Comparison of ENCODE assay signal across 8 cellular contexts in genomic region chr3:172201136-172201989, GRCh38.
DNase-seq lines count a peak whose midpoint lies in the region; ATAC-seq lines count a peak whose summit lies in the region.

No MANE protein-coding gene starts in this region.

- ATAC-seq in GM21515 (IDR thresholded peaks at IDR 0.05; ENCODE audit: unreplicated experiment), result no peak
- no peak for ATAC-seq in GM19328 (IDR thresholded peaks at IDR 0.05; ENCODE audit: unreplicated experiment)

- peak overlapping the region; percentile 39 for H3K4me3 ChIP-seq in ACC112 (ENCODE audit: low read depth, low read length)

- H3K4me1 ChIP-seq in ACC112 (ENCODE audit: control insufficient read depth, insufficient read depth, low read length, unreplicated experiment), result peaks cover 60% of the 10 kb centered on the region

- H3K79me2 ChIP-seq in ACC112 (ENCODE audit: control insufficient read depth, insufficient read depth, low read length, unreplicated experiment), result peaks cover 82% of the 10 kb centered on the region

- peak overlapping the region; percentile 99 for H3K27ac ChIP-seq in ACC112 (ENCODE audit: low read depth, low read length)

- DNase-seq in NCI-H2107 (lab: John Stamatoyannopoulos, UW) (peak; percentile 75), cerebellar cortex (ENCODE audit: low spot score) (peak; percentile 69), medulla oblongata (ENCODE audit: extremely low spot score) (peak; percentile 33)
- no peak for DNase-seq in activated naive CD4-positive, alpha-beta T cell treated with Interleukin-2 at 50 U/mL for 16 hours
- no peak for DNase-seq in activated naive CD4-positive, alpha-beta T cell treated with anti-CD3 and anti-CD28 coated beads, Interleukin-2, amount 50 U/mL, for 16 hours

- H3K27me3 ChIP-seq in ACC112 (ENCODE audit: insufficient read depth, low read length), result no peaks in the 10 kb centered on the region

- peaks cover 9% of the 10 kb centered on the region; the same call in 1 of the 2 replicates for H3K36me3 ChIP-seq in ACC112 (ENCODE audit: insufficient read depth, low read length)

- H2AFZ ChIP-seq in ACC112 (ENCODE audit: low read length, unreplicated experiment), result no peak overlapping the region

Comparison
In these comparisons a context has a peak if more than half of its experiments do, and no peak if none do; other contexts are left out.
1. DNase-seq: peak in NCI-H2107 (single experiment), cerebellar cortex (single experiment) and medulla oblongata (single experiment); none in activated naive CD4-positive, alpha-beta T cell treated with Interleukin-2 at 50 U/mL for 16 hours (single experiment) and activated naive CD4-positive, alpha-beta T cell treated with anti-CD3 and anti-CD28 coated beads, Interleukin-2, amount 50 U/mL, for 16 hours (single experiment).